ENCODE assay signal across 12 cellular contexts in the genomic region with DNA sequence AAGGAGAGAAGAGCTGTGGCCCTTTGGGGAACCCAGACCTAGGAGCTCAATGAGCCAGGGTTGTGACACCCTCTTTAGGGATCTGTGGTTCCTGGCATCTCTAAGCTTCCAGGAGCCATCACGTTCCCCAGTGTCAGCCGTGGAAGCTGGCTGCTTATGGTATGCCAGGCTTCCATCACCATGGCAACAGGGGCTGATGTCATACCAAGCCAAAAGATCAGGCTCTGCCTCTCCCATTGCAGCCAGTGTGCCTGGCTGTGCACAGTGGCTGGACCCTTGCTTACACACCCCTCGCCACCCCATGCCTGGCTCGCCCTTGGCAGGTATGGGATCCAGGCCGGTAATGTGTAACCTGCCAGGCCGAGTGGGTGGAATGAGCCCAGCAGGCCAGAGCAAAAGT.
A peak's percentile ranks its signal among the peaks of the same experiment; 100 is the strongest.
DNase-seq lines count a peak whose midpoint lies in the region; TF ChIP-seq lines count a peak whose summit lies in the region.
"Had no signal": no experiment of that assay in that cellular context is flagged by ENCODE, and none has a peak within 500 bp of the region (broad histone marks: within the 10 kb centered on the region; RNA-seq: fewer than 3 reads in every experiment).

No MANE protein-coding gene starts in this region.

- no peaks in the 10 kb centered on the region for H3K27me3 Mint-ChIP-seq in activated T-helper 1 cell treated with anti-CD3 and anti-CD28 coated beads, Interleukin-12 subunit alpha, Interleukin-12 subunit beta, Interleukin-2, Interleukin-4 antibody, amounts not matched to agents 30 ng/mL and 10 ng/mL and 1 ng/mL, durations not matched to agents 14 hours and 24 hours and 36 hours (ENCODE audit: insufficient read depth)

- no peaks in the 10 kb centered on the region for H3K9me3 ChIP-seq in SJCRH30 (replicated peaks)
- no peaks in the 10 kb centered on the region for H3K9me3 ChIP-seq in neutrophil
- no peaks in the 10 kb centered on the region for H3K9me3 ChIP-seq in tibial artery
- H3K9me3 ChIP-seq: A549 had no signal

- DNase-seq in NCI-H146 (lab: John Stamatoyannopoulos, UW) (peak; percentile 28), NCI-H146 treated with DMSO at 0.1 percent for 48 hours (lab: John Stamatoyannopoulos, UW; ENCODE audit: unreplicated experiment) (no peak), SJCRH30 (peak; percentile 53 to 58), fibroblast of pulmonary artery (ENCODE audit: low read depth) (peak; percentile 30), activated gamma-delta T cell (lab: John Stamatoyannopoulos, UW) (no peak), tibial artery (no peak)
- DNase-seq in activated T-helper 1 cell treated with anti-CD3 and anti-CD28 coated beads, Interleukin-12 subunit alpha, Interleukin-12 subunit beta, Interleukin-2, Interleukin-4 antibody, amounts not matched to agents 30 ng/mL and 10 ng/mL and 1 ng/mL, durations not matched to agents 14 hours and 24 hours and 36 hours (ENCODE audit: low spot score): no peak
- DNase-seq: activated T-cell treated with anti-CD3 and anti-CD28 coated beads, Interleukin-2, amount 50 U/mL, for 4 hours; NCI-H187 treated with DMSO at 0.1 percent for 48 hours had no signal

- H3K36me3 Mint-ChIP-seq in activated T-helper 1 cell treated with anti-CD3 and anti-CD28 coated beads, Interleukin-12 subunit alpha, Interleukin-12 subunit beta, Interleukin-2, Interleukin-4 antibody, amounts not matched to agents 30 ng/mL and 10 ng/mL and 1 ng/mL, durations not matched to agents 14 hours and 24 hours and 36 hours (ENCODE audit: low read depth): no peaks in the 10 kb centered on the region

- no peaks in the 10 kb centered on the region for H3K36me3 ChIP-seq in SJCRH30
- no peaks in the 10 kb centered on the region for H3K36me3 ChIP-seq in neutrophil
- H3K36me3 ChIP-seq in tibial artery: no peaks in the 10 kb centered on the region

- no peak overlapping the region for H3K27ac Mint-ChIP-seq in activated T-helper 1 cell treated with anti-CD3 and anti-CD28 coated beads, Interleukin-12 subunit alpha, Interleukin-12 subunit beta, Interleukin-2, Interleukin-4 antibody, amounts not matched to agents 30 ng/mL and 10 ng/mL and 1 ng/mL, durations not matched to agents 14 hours and 24 hours and 36 hours

- TF ChIP-seq CTCF in fibroblast of pulmonary artery (IDR thresholded peaks at IDR 0.05; ENCODE audit: low read length, missing control alignments): no peak
- TF ChIP-seq CTCF in neutrophil (IDR thresholded peaks at IDR 0.05): no peak
- TF ChIP-seq CTCF in tibial artery (IDR thresholded peaks at IDR 0.05): no peak

- no peaks in the 10 kb centered on the region for H3K9me3 Mint-ChIP-seq in activated T-helper 1 cell treated with anti-CD3 and anti-CD28 coated beads, Interleukin-12 subunit alpha, Interleukin-12 subunit beta, Interleukin-2, Interleukin-4 antibody, amounts not matched to agents 30 ng/mL and 10 ng/mL and 1 ng/mL, durations not matched to agents 14 hours and 24 hours and 36 hours
- H3K9me3 Mint-ChIP-seq: activated T-cell treated with anti-CD3 and anti-CD28 coated beads, Interleukin-2, amount 50 U/mL, for 4 hours had no signal

- peaks cover 7% of the 10 kb centered on the region for H3K4me1 ChIP-seq in SJCRH30
- H3K4me1 ChIP-seq in neutrophil (ENCODE audit: control insufficient read depth in 1 of 2, insufficient read depth in 1 of 2, low read depth in 1 of 2, low read length in 1 of 2): peaks cover 37 to 48% of the 10 kb centered on the region in 2 experiments
- no peaks in the 10 kb centered on the region for H3K4me1 ChIP-seq in tibial artery

- H3K27ac ChIP-seq in SJCRH30: no peak overlapping the region
- H3K27ac ChIP-seq in neutrophil: peak overlapping the region; percentile 62
- H3K27ac ChIP-seq in tibial artery: no peak overlapping the region
- H3K27ac ChIP-seq: A549, RWPE1 had no signal

- no peak overlapping the region for H3K4me3 Mint-ChIP-seq in activated T-helper 1 cell treated with anti-CD3 and anti-CD28 coated beads, Interleukin-12 subunit alpha, Interleukin-12 subunit beta, Interleukin-2, Interleukin-4 antibody, amounts not matched to agents 30 ng/mL and 10 ng/mL and 1 ng/mL, durations not matched to agents 14 hours and 24 hours and 36 hours
- H3K4me3 Mint-ChIP-seq: activated T-cell treated with anti-CD3 and anti-CD28 coated beads, Interleukin-2, amount 50 U/mL, for 4 hours had no signal

- intact Hi-C loops in activated T-helper 1 cell treated with anti-CD3 and anti-CD28 coated beads, Interleukin-12 subunit alpha, Interleukin-12 subunit beta, Interleukin-2, Interleukin-4 antibody, amounts not matched to agents 30 ng/mL and 10 ng/mL and 1 ng/mL, durations not matched to agents 14 hours and 24 hours and 36 hours (cut with micrococcal nuclease): no loop called here
- intact Hi-C loops in tibial artery (cut with DNase I; ENCODE audit: low total_unique reads): no loop called here

- H3K4me3 ChIP-seq in SJCRH30: no peak overlapping the region
- no peak overlapping the region for H3K4me3 ChIP-seq in fibroblast of pulmonary artery (replicated peaks; ENCODE audit: low read depth, low read length)
- H3K4me3 ChIP-seq in neutrophil (ENCODE audit: low read depth in 1 of 2, low read length in 1 of 2): no peak overlapping the region
- no peak overlapping the region for H3K4me3 ChIP-seq in tibial artery
- H3K4me3 ChIP-seq: A549 had no signal

- peaks cover 4% of the 10 kb centered on the region for H3K4me1 Mint-ChIP-seq in activated T-helper 1 cell treated with anti-CD3 and anti-CD28 coated beads, Interleukin-12 subunit alpha, Interleukin-12 subunit beta, Interleukin-2, Interleukin-4 antibody, amounts not matched to agents 30 ng/mL and 10 ng/mL and 1 ng/mL, durations not matched to agents 14 hours and 24 hours and 36 hours (ENCODE audit: low read depth)

- no peaks in the 10 kb centered on the region for H3K27me3 ChIP-seq in SJCRH30
- no peaks in the 10 kb centered on the region for H3K27me3 ChIP-seq in neutrophil
- H3K27me3 ChIP-seq in tibial artery: no peaks in the 10 kb centered on the region

Comparison
In these comparisons a context has a peak if more than half of its experiments do, and no peak if none do; other contexts are left out.
1. DNase-seq: peak in NCI-H146 (single experiment), SJCRH30 (2 of 2) and fibroblast of pulmonary artery (single experiment); none in NCI-H146 treated with DMSO at 0.1 percent for 48 hours (single experiment), activated gamma-delta T cell (single experiment), activated T-helper 1 cell treated with anti-CD3 and anti-CD28 coated beads, Interleukin-12 subunit alpha, Interleukin-12 subunit beta, Interleukin-2, Interleukin-4 antibody, amounts not matched to agents 30 ng/mL and 10 ng/mL and 1 ng/mL, durations not matched to agents 14 hours and 24 hours and 36 hours (single experiment) and tibial artery (0 of 2).